In the genomic region with DNA sequence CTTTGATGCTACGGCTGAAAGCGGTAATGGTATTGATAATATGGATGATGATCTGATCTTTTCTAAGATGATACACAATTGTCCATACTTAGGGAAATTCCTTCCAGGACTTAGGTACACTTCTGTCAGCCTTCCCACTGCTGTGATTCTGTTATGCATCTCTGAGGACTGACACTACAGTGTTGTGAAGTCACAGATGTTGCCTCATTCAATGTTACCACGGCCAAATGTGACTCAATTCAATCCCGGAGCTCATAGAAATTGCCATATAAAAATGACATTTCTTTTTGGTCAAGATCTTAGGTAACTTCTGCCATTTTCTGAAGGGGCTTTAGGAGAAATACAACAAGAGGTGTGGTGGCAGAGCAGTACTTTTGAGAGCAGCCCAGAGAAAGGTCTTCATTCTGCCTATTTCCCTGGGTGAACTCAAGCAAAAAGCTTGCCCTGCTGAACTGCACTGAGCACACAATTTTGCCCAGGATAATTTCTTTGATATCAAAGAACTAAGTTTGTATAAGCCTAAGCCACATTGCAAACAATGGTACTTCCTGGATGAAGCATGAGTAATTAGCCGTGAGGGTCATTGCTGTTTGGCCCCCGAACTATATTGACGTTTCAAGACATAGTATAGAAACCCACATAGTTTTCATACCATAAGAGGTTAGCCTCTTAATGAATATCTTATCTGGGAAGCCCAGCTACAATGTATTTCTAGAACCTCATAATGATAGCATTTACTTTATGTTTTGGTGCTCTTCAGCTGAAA, we compare ENCODE assay signal across 23 cellular contexts.
DNase-seq lines count a peak whose midpoint lies in the region; ATAC-seq, FAIRE-seq and TF ChIP-seq lines count a peak whose summit lies in the region.
"Had no signal": no experiment of that assay in that cellular context is flagged by ENCODE, and none has a peak within 500 bp of the region (broad histone marks: within the 10 kb centered on the region; RNA-seq: fewer than 3 reads in every experiment).

No MANE protein-coding gene starts in this region.

- H3K4me2 ChIP-seq in mammary epithelial cell (ENCODE audit: insufficient read depth, low read depth, low read length) (no peak overlapping the region), astrocyte (ENCODE audit: low read length) (peak overlapping the region; percentile 14)

- no peaks in the 10 kb centered on the region for H3K36me3 ChIP-seq in mammary epithelial cell (ENCODE audit: insufficient read depth, low read length)
- H3K36me3 ChIP-seq in astrocyte (ENCODE audit: insufficient read depth, low read length) = no peaks in the 10 kb centered on the region
- H3K36me3 ChIP-seq: prostate gland, spleen, upper lobe of left lung had no signal

- DNase-seq in MCF 10A (ENCODE audit: unreplicated experiment) = peak; percentile 34
- DNase-seq in mammary epithelial cell = no peak
- DNase-seq in astrocyte (ENCODE audit: low read depth) = peak; percentile 74
- DNase-seq in foreskin fibroblast = peak; percentile 51 to 60
- DNase-seq in posterior vena cava (ENCODE audit: low spot score) = no peak
- no peak for DNase-seq in NCI-H187 (lab: John Stamatoyannopoulos, UW)
- DNase-seq: 8988T, activated gamma-delta T cell treated with Interleukin-2 at 50 U/mL for 16 hours, anterior cingulate cortex, foreskin melanocyte, KG1, NCI-H1092 treated with DMSO at 0.1 percent for 48 hours, NCI-H526 treated with DMSO at 0.1 percent for 48 hours, nephron progenitor cell, SHP77, spleen, upper lobe of left lung had no signal

- H3K27me3 Mint-ChIP-seq in MCF 10A (ENCODE audit: insufficient read depth, unreplicated experiment) (no peaks in the 10 kb centered on the region), astrocyte (ENCODE audit: low read depth, unreplicated experiment) (no peaks in the 10 kb centered on the region)

- intact Hi-C loops in MCF 10A (cut with micrococcal nuclease) = no loop called here
- intact Hi-C loops in mammary epithelial cell (cut with micrococcal nuclease) = no loop called here
- intact Hi-C loops in posterior vena cava (cut with DNase I) = no loop called here

- H3K9ac ChIP-seq in mammary epithelial cell (ENCODE audit: insufficient read depth, low read length) = no peak overlapping the region
- H3K9ac ChIP-seq in astrocyte (ENCODE audit: low read length) = peak overlapping the region; percentile 28

- CTCF ChIA-PET in MCF 10A (lab: Yijun Ruan, JAX) = no interaction called here
- CTCF ChIA-PET in mammary epithelial cell (lab: Charles Lee; ENCODE audit: low non-redundant PET) = interaction anchor here (0.5 kb wide), 1 partner anchor 277 kb away, joined by 3 read pairs; no protein-coding TSS in a partner anchor

- POLR2A ChIA-PET in MCF 10A (lab: Yijun Ruan, JAX) = interaction anchor here (0.8 to 2.0 kb wide), 4 partner anchors 9 to 438 kb away, joined by 3 to 11 read pairs (median 6); a partner anchor contains a TSS

- H3K27ac ChIP-seq in mammary epithelial cell (ENCODE audit: insufficient read depth, low read depth, low read length) (no peak overlapping the region), astrocyte (ENCODE audit: low read depth, low read length) (peak overlapping the region; percentile 44)
- H3K27ac ChIP-seq: C4-2B, prostate gland, spleen, upper lobe of left lung had no signal

- dilution Hi-C loops in mammary epithelial cell (cut with HindIII; ENCODE audit: low sequenced_read_pairs) = no loop called here

- ATAC-seq in GM18517 (IDR thresholded peaks at IDR 0.05; ENCODE audit: unreplicated experiment) (no peak), GM21723 (IDR thresholded peaks at IDR 0.05; ENCODE audit: unreplicated experiment) (no peak)

- peak; percentile 50 for FAIRE-seq in astrocyte (lab: Jason Lieb, UNC)
- FAIRE-seq: GM12891 had no signal

- H3K9me3 ChIP-seq in mammary epithelial cell (replicated peaks; ENCODE audit: insufficient read depth, low read length) (no peaks in the 10 kb centered on the region), astrocyte (ENCODE audit: insufficient read depth, low read depth, low read length) (no peaks in the 10 kb centered on the region)
- H3K9me3 ChIP-seq: prostate gland, spleen, upper lobe of left lung had no signal

- no peaks in the 10 kb centered on the region for H4K20me1 ChIP-seq in mammary epithelial cell (ENCODE audit: insufficient read depth, low read length)
- H4K20me1 ChIP-seq in astrocyte (ENCODE audit: insufficient read depth, low read length) = no peaks in the 10 kb centered on the region

- H3K36me3 Mint-ChIP-seq in MCF 10A (ENCODE audit: insufficient read depth, unreplicated experiment) (peaks cover 13% of the 10 kb centered on the region), astrocyte (ENCODE audit: low read depth, unreplicated experiment) (no peaks in the 10 kb centered on the region)

- no peak overlapping the region for H3K4me3 Mint-ChIP-seq in MCF 10A (ENCODE audit: unreplicated experiment)
- no peak overlapping the region for H3K4me3 Mint-ChIP-seq in astrocyte (ENCODE audit: unreplicated experiment)
- H3K4me3 Mint-ChIP-seq: nephron progenitor cell; T-helper 1 cell treated with Interleukin-12 subunit alpha and Interleukin-12 subunit beta and Interleukin-4 antibody, amounts not matched to agents 30 μg/mL and 1 μg/mL, for 36 hours had no signal

- H3K4me1 ChIP-seq in mammary epithelial cell (ENCODE audit: insufficient read depth, low read length) (no peaks in the 10 kb centered on the region), astrocyte (ENCODE audit: insufficient read depth, low read length) (peaks cover 37% of the 10 kb centered on the region)
- H3K4me1 ChIP-seq: prostate gland, spleen had no signal

- H3K4me1 Mint-ChIP-seq in MCF 10A (ENCODE audit: insufficient read depth, unreplicated experiment) = peaks cover 25% of the 10 kb centered on the region
- H3K4me1 Mint-ChIP-seq in astrocyte (ENCODE audit: low read depth, unreplicated experiment) = peaks cover 43% of the 10 kb centered on the region

- no peaks in the 10 kb centered on the region for H3K27me3 ChIP-seq in mammary epithelial cell (ENCODE audit: insufficient read depth, low read length)
- no peaks in the 10 kb centered on the region for H3K27me3 ChIP-seq in astrocyte (ENCODE audit: insufficient read depth, low read length)
- H3K27me3 ChIP-seq: spleen, upper lobe of left lung had no signal

- H2AFZ ChIP-seq in mammary epithelial cell (ENCODE audit: low read depth, low read length) (no peak overlapping the region), astrocyte (ENCODE audit: low read depth, low read length) (peak overlapping the region; percentile 21)

- no TSS peak for BruUV-seq in MCF 10A (replicated peaks; lab: Mats Ljungman, UMichigan)
- BruUV-seq in mammary epithelial cell (replicated peaks; lab: Mats Ljungman, UMichigan) = no TSS peak

- H3K79me2 ChIP-seq in mammary epithelial cell (ENCODE audit: insufficient read depth, low read length) (no peaks in the 10 kb centered on the region), astrocyte (ENCODE audit: insufficient read depth, low read length) (no peaks in the 10 kb centered on the region)

- H3K9me3 Mint-ChIP-seq in MCF 10A (ENCODE audit: unreplicated experiment) (peaks cover 8% of the 10 kb centered on the region), astrocyte (ENCODE audit: unreplicated experiment) (no peaks in the 10 kb centered on the region)
- H3K9me3 Mint-ChIP-seq: T-helper 1 cell treated with Interleukin-12 subunit alpha and Interleukin-12 subunit beta and Interleukin-4 antibody, amounts not matched to agents 30 μg/mL and 1 μg/mL, for 36 hours had no signal

- H3K27ac Mint-ChIP-seq in MCF 10A (ENCODE audit: low read depth, unreplicated experiment) (no peak overlapping the region), astrocyte (ENCODE audit: unreplicated experiment) (no peak overlapping the region)
- H3K27ac Mint-ChIP-seq: T-helper 1 cell treated with Interleukin-12 subunit alpha and Interleukin-12 subunit beta and Interleukin-4 antibody, amounts not matched to agents 30 μg/mL and 1 μg/mL, for 36 hours had no signal

- 89% methylated on average over 7 of the region's 7 CpGs for WGBS in mammary epithelial cell (ENCODE audit: low coverage, missing lambda C conversion rate)

- TF ChIP-seq CTCF in MCF 10A (IDR thresholded peaks at IDR 0.05; ENCODE audit: unreplicated experiment) (no peak), mammary epithelial cell (conservative IDR thresholded peaks at IDR 0.05 in 1 of 2, IDR thresholded peaks at IDR 0.05 in 1 of 2; ENCODE audit: extremely low read depth in 1 of 2, insufficient read depth in 1 of 2, low read depth in 1 of 2, low read length in 2 of 2) (no peak), astrocyte (IDR thresholded peaks at IDR 0.05; ENCODE audit: insufficient read depth, low read depth, low read length) (no peak), foreskin fibroblast (IDR thresholded peaks at IDR 0.05; ENCODE audit: low read depth, low read length) (no peak)

- in situ Hi-C loops in mammary epithelial cell (cut with MboI; ENCODE audit: low sequenced_read_pairs in 2 of 2) = no loop called here

- H3K4me3 ChIP-seq in mammary epithelial cell (replicated peaks in 1 of 3; ENCODE audit: insufficient read depth in 1 of 3, low read depth in 2 of 3, low read length in 3 of 3) (no peak overlapping the region), astrocyte (ENCODE audit: insufficient read depth, low read depth, low read length) (no peak overlapping the region), foreskin fibroblast (ENCODE audit: low read depth in 1 of 2, low read length in 2 of 2) (no peak overlapping the region)
- H3K4me3 ChIP-seq: prostate gland, spleen, upper lobe of left lung had no signal

Comparison
In these comparisons a context has a peak if more than half of its experiments do, and no peak if none do; other contexts are left out.
1. DNase-seq: peak in MCF 10A (single experiment), astrocyte (single experiment) and foreskin fibroblast (2 of 2); none in mammary epithelial cell (single experiment), posterior vena cava (single experiment) and NCI-H187 (0 of 2).